ENCODE assay signal across 8 cellular contexts in the genomic region with DNA sequence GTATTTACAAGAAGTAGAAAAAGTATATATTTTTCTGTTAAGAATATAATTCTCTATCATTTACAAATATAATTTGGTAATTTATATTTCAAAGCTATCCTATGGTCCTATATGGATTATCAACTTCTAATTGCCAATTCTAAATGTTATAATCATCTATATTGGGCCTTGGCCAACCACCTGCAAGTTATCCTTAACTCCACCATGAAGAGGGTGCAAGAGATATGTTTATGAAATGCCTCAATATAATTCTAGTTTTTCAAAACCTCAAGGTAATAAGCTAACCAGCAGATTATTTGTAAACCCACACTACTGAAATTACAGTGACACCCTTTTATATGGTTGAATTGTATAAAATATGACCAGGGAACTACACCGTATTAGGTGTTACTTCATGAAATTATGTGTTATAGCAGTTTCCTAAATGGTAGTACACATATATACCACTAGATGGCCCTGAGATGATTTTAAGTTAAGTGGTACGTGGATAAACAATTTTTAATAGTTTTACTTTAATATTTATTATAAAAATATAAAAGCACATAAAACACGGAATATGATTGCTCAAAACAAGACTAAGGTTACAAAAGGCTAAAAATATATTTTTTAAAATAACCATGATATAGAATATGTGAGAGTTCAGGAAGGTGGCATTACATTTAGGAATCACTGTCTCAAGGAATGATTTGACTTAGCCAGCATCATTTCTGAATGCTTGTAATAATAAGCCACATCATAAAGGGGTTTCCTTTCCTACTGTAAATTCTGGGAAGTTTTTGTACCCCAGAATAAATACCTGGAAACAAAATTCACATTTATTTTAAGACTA. TPM values are rescaled to one million over a fixed set of nuclear protein-coding genes. Genes with fewer than 3 reads are reported as not detected.
DNase-seq lines count a peak whose midpoint lies in the region; ATAC-seq and TF ChIP-seq lines count a peak whose summit lies in the region.

No MANE protein-coding gene starts in this region.

- peaks cover 2% of the 10 kb centered on the region for H3K4me1 Mint-ChIP-seq in CD14-positive monocyte

- peaks cover 0 to 6% of the 10 kb centered on the region in 2 donors for H3K36me3 ChIP-seq in gastrocnemius medialis

- no peak overlapping the region for H3K4me3 Mint-ChIP-seq in CD14-positive monocyte

- H3K4me3 ChIP-seq in fibroblast of the aortic adventitia (ENCODE audit: low read depth, low read length) (no peak overlapping the region), gastrocnemius medialis (no peak overlapping the region)

- H3K9me3 ChIP-seq in gastrocnemius medialis: no peaks in the 10 kb centered on the region

- H3K36me3 Mint-ChIP-seq in CD14-positive monocyte: peaks cover 14 to 18% of the 10 kb centered on the region in 2 donors

- intact Hi-C loops in CD14-positive monocyte (cut with micrococcal nuclease) (no loop called here), gastrocnemius medialis (cut with DNase I; ENCODE audit: low total_unique reads) (no loop called here)

- H3K9me3 Mint-ChIP-seq in CD14-positive monocyte: peaks cover 0 to 2% (median 0%) of the 10 kb centered on the region in 7 donors

- no peaks in the 10 kb centered on the region for H3K4me1 ChIP-seq in gastrocnemius medialis

- in situ Hi-C loops in gastrocnemius medialis (cut with MboI; ENCODE audit: low sequenced_read_pairs in 4 of 4): loop anchor here in 1 of 4 donors (10.0 kb wide), 1 partner anchor 80 kb away; a partner anchor contains a TSS

- no peak overlapping the region for H3K27ac ChIP-seq in gastrocnemius medialis

- TF ChIP-seq CTCF in CD14-positive monocyte (IDR thresholded peaks at IDR 0.05) (peak; percentile 85), fibroblast of the aortic adventitia (IDR thresholded peaks at IDR 0.05; ENCODE audit: insufficient read depth, low read length) (peak; percentile 73), gastrocnemius medialis (IDR thresholded peaks at IDR 0.05 in 4 of 5, conservative IDR thresholded peaks at IDR 0.05 in 1 of 5) (peak; percentile 38 to 83 (median 57))

- peak; percentile 94 for ATAC-seq in GM18868 (IDR thresholded peaks at IDR 0.05; ENCODE audit: unreplicated experiment)
- peak; percentile 90 for ATAC-seq in HG03342 (IDR thresholded peaks at IDR 0.05; ENCODE audit: unreplicated experiment)
- ATAC-seq in gastrocnemius medialis: peak in 1 of 2 donors; percentile 75

- H3K27me3 Mint-ChIP-seq in CD14-positive monocyte (ENCODE audit: low read depth in 3 of 3): peaks cover 0 to 1% (median 0%) of the 10 kb centered on the region in 3 donors

- TF ChIP-seq POLR2A in gastrocnemius medialis (IDR thresholded peaks at IDR 0.05): no peak

- no peak overlapping the region for H3K27ac Mint-ChIP-seq in CD14-positive monocyte

- DNase-seq in CD14-positive monocyte (ENCODE audit: low spot score) (no peak), SHP77 (lab: John Stamatoyannopoulos, UW) (peak; percentile 27 to 37), fibroblast of the aortic adventitia (ENCODE audit: low read depth) (peak; percentile 59), gastrocnemius medialis (no peak), anterior cingulate cortex (lab: John Stamatoyannopoulos, UW) (no peak), NOMO-1 treated with dmso at 0.1 percent for 144 hours (lab: John Stamatoyannopoulos, UW; ENCODE audit: unreplicated experiment) (no peak)

- H3K27me3 ChIP-seq in gastrocnemius medialis: no peaks in the 10 kb centered on the region

RNA-seq across cellular contexts. Expression of a gene that starts 9.8 kb away (rescaled TPM):
- 10 to 100 TPM; 28.9 to 33.9 TPM for polyA plus RNA-seq in CD14-positive monocyte
- total RNA-seq in fibroblast of the aortic adventitia (ENCODE audit: low replicate concordance) (60.4 and 69.4 TPM in 2 replicates), gastrocnemius medialis (10 to 100 TPM; 20.5 to 86.1 (median 25.2) TPM)

RNA-seq across cellular contexts. Expression of a gene that starts 40.9 kb away (rescaled TPM):
- 1 to 10 TPM; 1.6 to 2.3 TPM for polyA plus RNA-seq in CD14-positive monocyte
- total RNA-seq in fibroblast of the aortic adventitia (ENCODE audit: low replicate concordance) (6.3 and 8.9 TPM in 2 replicates), gastrocnemius medialis (10 to 100 TPM in 1 of 4 donors, 1 to 10 TPM in 3; 4.2 to 11.4 (median 7.3) TPM)

Comparison
In these comparisons a context has a peak if more than half of its experiments do, and no peak if none do; other contexts are left out.
1. DNase-seq: peak in SHP77 (2 of 2) and fibroblast of the aortic adventitia (single experiment); none in CD14-positive monocyte (single experiment), gastrocnemius medialis (0 of 2), anterior cingulate cortex (0 of 58) and NOMO-1 treated with dmso at 0.1 percent for 144 hours (single experiment).
2. Peak in every context shown above with its lines, with median percentiles within 50 percentile points of each other: CTCF ChIP-seq.